Comparison of ENCODE assay signal across 27 cellular contexts in the genomic region with DNA sequence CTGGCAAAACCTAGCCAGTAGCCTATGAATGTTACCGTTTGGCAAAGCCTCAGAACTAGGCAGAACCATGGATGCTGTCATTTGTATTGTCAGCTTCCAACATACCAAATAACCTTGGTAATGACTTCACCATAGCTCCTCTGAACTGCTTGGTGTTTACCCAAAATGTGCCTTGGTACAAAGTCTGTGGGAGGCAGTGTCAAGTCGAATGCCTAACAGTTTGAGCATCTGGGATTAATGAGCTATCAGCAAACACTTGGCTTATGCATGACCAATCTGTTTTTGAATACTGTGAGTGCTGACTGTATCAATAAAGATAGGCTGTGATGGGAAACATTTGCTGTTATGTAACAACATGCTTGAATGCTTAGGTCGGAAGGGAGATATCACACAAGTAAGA.
"Had no signal": no experiment of that assay in that cellular context is flagged by ENCODE, and none has a peak within 500 bp of the region (broad histone marks: within the 10 kb centered on the region; RNA-seq: fewer than 3 reads in every experiment).

No MANE protein-coding gene starts in this region.

- H3K4me2 ChIP-seq: hepatocyte had no signal

- ATAC-seq: gastroesophageal sphincter; left colon; sciatic nerve; stimulated activated naive B cell treated with anti-CD40 and anti-IgM and Interleukin-4, amounts not matched to agents 10 μg/mL and 1 μg/mL and 100 μg/mL, for 72 hours had no signal

- H3K9me3 ChIP-seq: esophagus muscularis mucosa, gastroesophageal sphincter, neutrophil, prostate gland, stomach, thyroid gland, upper lobe of left lung had no signal

- H3K27me3 ChIP-seq: esophagus muscularis mucosa, gastroesophageal sphincter, hepatocyte, neutrophil, stomach, thyroid gland, upper lobe of left lung had no signal

- H3K4me1 ChIP-seq: esophagus muscularis mucosa, gastroesophageal sphincter, prostate gland, stomach, thyroid gland, upper lobe of left lung had no signal

- H2AFZ ChIP-seq: hepatocyte had no signal

- H3K36me3 ChIP-seq: esophagus muscularis mucosa, gastroesophageal sphincter, neutrophil, prostate gland, stomach, thyroid gland, upper lobe of left lung had no signal

- H3K27ac ChIP-seq: esophagus muscularis mucosa, gastroesophageal sphincter, hepatocyte, neutrophil, prostate gland, stomach, thyroid gland, upper lobe of left lung, VCaP had no signal

- H3K4me3 ChIP-seq: esophagus muscularis mucosa, gastroesophageal sphincter, hepatocyte, prostate gland, stomach, thyroid gland, upper lobe of left lung had no signal

- H3K79me2 ChIP-seq: hepatocyte had no signal

- FAIRE-seq: bronchial epithelial cell, kidney, small intestine had no signal

- DNase-seq: activated CD4-positive, alpha-beta T cell treated with anti-CD3 and anti-CD28 coated beads for 4 hours; activated CD4-positive, alpha-beta T cell treated with anti-CD3 and anti-CD28 coated beads, Interleukin-2, amount 50 U/mL, for 4 hours; activated gamma-delta T cell; activated naive CD4-positive, alpha-beta T cell treated with anti-CD3 and anti-CD28 coated beads, Interleukin-2, amount 10 ng/mL, durations not matched to agents 7 days and 5 days; activated naive CD8-positive, alpha-beta T cell treated with anti-CD3 and anti-CD28 coated beads, Interleukin-2, amount 10 ng/mL, durations not matched to agents 7 days and 5 days; activated T-cell treated with anti-CD3 and anti-CD28 coated beads for 4 hours; amniotic stem cell; kidney; left colon; mammary epithelial cell; nephron progenitor cell; retina; small intestine; stimulated activated CD4-positive, alpha-beta T cell treated with anti-CD3 and anti-CD28 coated beads, Interleukin-1b, Interleukin-23, amount 100 ng/mL, for 48 hours; stimulated activated naive B cell treated with anti-CD40 and anti-IgM and Interleukin-4, amounts not matched to agents 10 μg/mL and 1 μg/mL and 100 μg/mL, for 72 hours; stomach; T-helper 1 cell; thyroid gland; upper lobe of left lung had no signal
